Comparison of ENCODE assay signal across 15 cellular contexts in genomic region chr11:128491195-128491936, GRCh38.
DNase-seq lines count a peak whose midpoint lies in the region; ATAC-seq and TF ChIP-seq lines count a peak whose summit lies in the region.
"Had no signal": no experiment of that assay in that cellular context is flagged by ENCODE, and none has a peak within 500 bp of the region (broad histone marks: within the 10 kb centered on the region; RNA-seq: fewer than 3 reads in every experiment).

No MANE protein-coding gene starts in this region.

- POLR2A ChIA-PET in MCF 10A (lab: Yijun Ruan, JAX), result interaction anchor here (0.7 to 3.1 kb wide), 7 partner anchors 9 to 32 kb away, joined by 3 to 14 read pairs (median 4); no protein-coding TSS in a partner anchor
- POLR2A ChIA-PET in activated CD4-positive, alpha-beta memory T cell treated with anti-CD3 and anti-CD28 coated beads for 36 hours (lab: Charles Lee), result interaction anchor here (0.8 to 14.5 kb wide), 10 partner anchors 10 to 202 kb away, joined by 3 to 407 read pairs (median 10); no protein-coding TSS in a partner anchor

- H3K27ac ChIP-seq in breast epithelium, result peak overlapping the region; percentile 69 to 73
- H3K27ac ChIP-seq in lower lobe of right lung, result peak overlapping the region; percentile 4
- H3K27ac ChIP-seq: BLaER1, SJSA1 had no signal

- no peak overlapping the region for H3K4me3 ChIP-seq in breast epithelium
- no peak overlapping the region for H3K4me3 ChIP-seq in lower lobe of right lung
- H3K4me3 ChIP-seq: BLaER1, SJSA1 had no signal

- no peaks in the 10 kb centered on the region for H3K9me3 Mint-ChIP-seq in MCF 10A (ENCODE audit: unreplicated experiment)
- H3K9me3 Mint-ChIP-seq in activated CD4-positive, alpha-beta memory T cell treated with anti-CD3 and anti-CD28 coated beads for 36 hours, result no peaks in the 10 kb centered on the region

- H3K36me3 Mint-ChIP-seq in MCF 10A (ENCODE audit: insufficient read depth, unreplicated experiment), result peaks cover 4% of the 10 kb centered on the region
- H3K36me3 Mint-ChIP-seq in activated CD4-positive, alpha-beta memory T cell treated with anti-CD3 and anti-CD28 coated beads for 36 hours, result peaks cover 84% of the 10 kb centered on the region

- DNase-seq in breast epithelium (ENCODE audit: low spot score in 2 of 2), result no peak
- DNase-seq in MCF 10A (ENCODE audit: unreplicated experiment), result no peak
- DNase-seq in activated CD4-positive, alpha-beta memory T cell treated with anti-CD3 and anti-CD28 coated beads for 36 hours, result no peak
- no peak for DNase-seq in lower lobe of right lung
- DNase-seq in kidney tubule cell (ENCODE audit: low spot score), result no peak
- no peak for DNase-seq in head of caudate nucleus
- DNase-seq in UCSD-AML1 (lab: John Stamatoyannopoulos, UW; ENCODE audit: unreplicated experiment), result no peak
- DNase-seq in NCI-H2081 treated with DMSO at 0.1 percent for 48 hours (lab: John Stamatoyannopoulos, UW), result no peak
- DNase-seq: activated CD4-positive, alpha-beta T cell treated with anti-CD3 and anti-CD28 coated beads for 4 hours; GDM1; left colon; NCI-H226; small intestine had no signal

- CTCF ChIA-PET in MCF 10A (lab: Yijun Ruan, JAX), result interaction anchor here (0.6 to 2.9 kb wide), 4 partner anchors 42 to 339 kb away, joined by 3 to 13 read pairs (median 3); no protein-coding TSS in a partner anchor
- CTCF ChIA-PET in activated CD4-positive, alpha-beta memory T cell treated with anti-CD3 and anti-CD28 coated beads for 36 hours (lab: Charles Lee), result interaction anchor here (0.6 to 4.9 kb wide), 8 partner anchors 10 to 203 kb away, joined by 3 to 29 read pairs (median 4); no protein-coding TSS in a partner anchor

- H3K36me3 ChIP-seq in breast epithelium (no peaks in the 10 kb centered on the region), lower lobe of right lung (peaks cover 39% of the 10 kb centered on the region)

- H3K4me3 Mint-ChIP-seq in MCF 10A (ENCODE audit: unreplicated experiment), result no peak overlapping the region
- H3K4me3 Mint-ChIP-seq in activated CD4-positive, alpha-beta memory T cell treated with anti-CD3 and anti-CD28 coated beads for 36 hours, result peak overlapping the region; percentile 68

- peak in 1 of 2 donors; percentile 36 for ATAC-seq in lower lobe of right lung

- no peak for TF ChIP-seq POLR2A in breast epithelium (IDR thresholded peaks at IDR 0.05)

- BruUV-seq in MCF 10A (replicated peaks; lab: Mats Ljungman, UMichigan), result no TSS peak

- H3K9me3 ChIP-seq in breast epithelium, result no peaks in the 10 kb centered on the region
- H3K9me3 ChIP-seq in lower lobe of right lung, result no peaks in the 10 kb centered on the region
- H3K9me3 ChIP-seq: BLaER1, SJSA1 had no signal

- TF ChIP-seq CTCF in breast epithelium (IDR thresholded peaks at IDR 0.05) (no peak), MCF 10A (IDR thresholded peaks at IDR 0.05; ENCODE audit: unreplicated experiment) (no peak), lower lobe of right lung (IDR thresholded peaks at IDR 0.05) (no peak)

- H3K4me1 ChIP-seq in breast epithelium (peaks cover 0 to 9% of the 10 kb centered on the region in 2 donors), lower lobe of right lung (peaks cover 67% of the 10 kb centered on the region)

- H3K27me3 ChIP-seq in breast epithelium (no peaks in the 10 kb centered on the region), lower lobe of right lung (ENCODE audit: low read depth) (no peaks in the 10 kb centered on the region)
- H3K27me3 ChIP-seq: BLaER1, SJSA1 had no signal

- no peaks in the 10 kb centered on the region for H3K27me3 Mint-ChIP-seq in MCF 10A (ENCODE audit: insufficient read depth, unreplicated experiment)
- no peaks in the 10 kb centered on the region for H3K27me3 Mint-ChIP-seq in activated CD4-positive, alpha-beta memory T cell treated with anti-CD3 and anti-CD28 coated beads for 36 hours

- H3K27ac Mint-ChIP-seq in MCF 10A (ENCODE audit: low read depth, unreplicated experiment), result no peak overlapping the region
- peak overlapping the region; percentile 91 for H3K27ac Mint-ChIP-seq in activated CD4-positive, alpha-beta memory T cell treated with anti-CD3 and anti-CD28 coated beads for 36 hours

- H3K4me1 Mint-ChIP-seq in MCF 10A (ENCODE audit: insufficient read depth, unreplicated experiment), result peaks cover 53% of the 10 kb centered on the region
- peaks cover 95% of the 10 kb centered on the region for H3K4me1 Mint-ChIP-seq in activated CD4-positive, alpha-beta memory T cell treated with anti-CD3 and anti-CD28 coated beads for 36 hours (ENCODE audit: low read depth)

- intact Hi-C loops in breast epithelium (cut with DNase I; ENCODE audit: low total_unique reads) (no loop called here), MCF 10A (cut with micrococcal nuclease) (no loop called here), lower lobe of right lung (cut with DNase I) (no loop called here), head of caudate nucleus (cut with DNase I) (no loop called here)
- intact Hi-C loops in activated CD4-positive, alpha-beta memory T cell treated with anti-CD3 and anti-CD28 coated beads for 36 hours (cut with micrococcal nuclease), result loop anchor here (5.0 kb wide), 1 partner anchor 149 kb away; no protein-coding TSS in a partner anchor
